ENCODE assay signal across 21 cellular contexts in the genomic region with DNA sequence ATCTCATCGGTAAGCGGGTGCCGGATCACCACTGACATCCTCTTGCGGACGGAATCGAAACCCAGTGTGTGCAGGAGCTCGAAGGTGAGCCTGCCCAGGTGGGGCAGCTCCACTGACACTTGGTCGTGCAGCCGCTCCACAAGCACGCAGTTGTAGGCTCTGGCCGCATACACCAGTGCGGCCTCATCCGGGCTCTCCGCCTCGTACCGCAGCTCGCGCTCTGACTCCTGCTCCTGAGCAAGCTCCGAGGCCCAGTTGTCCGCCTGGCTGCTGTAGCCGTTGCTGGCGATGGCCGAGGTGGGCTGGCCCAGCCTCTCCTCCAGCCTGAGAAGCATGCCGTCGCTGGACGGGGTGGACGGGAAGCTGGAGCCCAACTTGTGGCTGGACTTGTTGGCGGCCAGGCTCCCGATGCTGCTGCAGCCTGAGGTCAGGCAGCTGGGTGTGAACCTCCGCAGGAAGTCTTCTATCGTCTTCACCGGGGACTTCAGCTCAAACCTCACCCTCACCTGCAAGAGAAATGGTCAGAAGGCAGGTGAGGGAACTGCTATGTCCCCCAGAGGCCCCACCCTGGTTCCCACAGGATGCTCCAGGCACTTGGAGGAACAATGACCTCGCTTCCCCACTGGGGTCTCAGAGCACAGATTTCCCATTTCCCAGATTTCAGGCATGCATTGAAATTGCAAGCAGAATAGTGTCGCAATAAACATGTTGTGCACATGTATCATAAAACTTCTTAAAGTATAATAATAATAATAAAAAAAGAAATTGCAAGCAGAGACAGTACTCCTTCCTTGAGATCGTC.
"Had no signal": no experiment of that assay in that cellular context is flagged by ENCODE, and none has a peak within 500 bp of the region (broad histone marks: within the 10 kb centered on the region; RNA-seq: fewer than 3 reads in every experiment).

No MANE protein-coding gene starts in this region.

- DNase-seq: effector memory CD4-positive, alpha-beta T cell; gastrocnemius medialis; lower lobe of right lung; midbrain; occipital lobe; psoas muscle; retina; stimulated activated CD4-positive, alpha-beta T cell treated with anti-CD3 and anti-CD28 coated beads, Interleukin-12 subunit alpha, Interleukin-12 subunit beta, amount 100 ng/mL, for 4 hours; stimulated activated naive CD4-positive, alpha-beta T cell; stomach; substantia nigra; transverse colon had no signal

- H3K4me1 ChIP-seq: gastrocnemius medialis, lower lobe of right lung, parathyroid adenoma, psoas muscle, stomach, transverse colon had no signal

- H3K27ac ChIP-seq: epithelial cell of prostate, esophagus muscularis mucosa, gastrocnemius medialis, lower lobe of right lung, neural progenitor cell, parathyroid adenoma, psoas muscle, skin epidermis, stomach, thoracic aorta, transverse colon had no signal

- H3K9me3 ChIP-seq: esophagus muscularis mucosa, gastrocnemius medialis, lower lobe of right lung, psoas muscle, stomach, thoracic aorta, transverse colon had no signal

- H2AFZ ChIP-seq: neural progenitor cell, parathyroid adenoma had no signal

- H3K27me3 ChIP-seq: esophagus muscularis mucosa, gastrocnemius medialis, neural progenitor cell, stomach, transverse colon had no signal

- H3K4me3 ChIP-seq: esophagus muscularis mucosa, gastrocnemius medialis, lower lobe of right lung, neural progenitor cell, psoas muscle, skin epidermis, stomach, thoracic aorta, transverse colon had no signal

- ATAC-seq: gastrocnemius medialis; left lobe of liver; lower lobe of right lung; natural killer cell treated with Interleukin-12 subunit alpha and Interleukin-12 subunit beta and Interleukin-15 and Interleukin-18, amount 100 ng/mL, for 72 hours; psoas muscle; sciatic nerve had no signal

- H3K9ac ChIP-seq: neural progenitor cell, parathyroid adenoma had no signal

- H3K4me2 ChIP-seq: neural progenitor cell had no signal

- H3K36me3 ChIP-seq: gastrocnemius medialis, neural progenitor cell, transverse colon had no signal

- H3K79me2 ChIP-seq: parathyroid adenoma had no signal
